16 cellular contexts compared by ENCODE assay signal in the genomic region with DNA sequence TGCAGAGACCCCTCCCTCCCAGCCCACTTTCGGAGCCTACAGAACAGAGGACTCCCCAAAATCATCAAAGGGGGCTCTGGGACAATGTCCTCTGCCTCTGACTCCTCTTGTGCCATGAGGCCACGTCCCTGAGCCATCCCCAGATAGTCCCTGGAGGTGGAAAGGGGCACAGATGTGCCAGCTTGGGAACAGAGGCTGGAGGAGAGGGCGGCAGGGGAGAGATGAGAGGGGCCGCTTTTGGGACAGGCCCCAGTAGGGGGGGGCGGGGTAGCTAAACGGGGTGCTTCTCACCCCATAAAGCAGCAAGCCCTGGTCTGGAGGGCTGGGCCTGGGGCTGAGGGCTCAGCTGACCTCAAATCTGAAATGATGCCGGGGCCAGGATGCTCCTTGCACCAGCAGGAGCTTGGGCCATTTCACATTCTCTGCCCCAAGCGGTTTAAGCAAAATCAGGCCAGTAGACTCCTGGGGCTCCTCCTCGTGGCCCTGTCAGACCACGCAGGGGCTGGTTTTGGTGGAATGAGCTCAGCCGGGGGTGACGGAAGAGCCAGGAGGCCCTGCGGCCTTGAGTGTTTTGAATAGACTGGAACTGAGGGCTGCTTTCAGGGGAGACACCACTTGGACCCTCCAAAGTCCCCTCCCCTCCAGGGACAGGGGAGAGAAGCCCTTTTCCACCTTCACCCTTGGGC. TPM values are rescaled to one million over a fixed set of nuclear protein-coding genes. Genes with fewer than 3 reads are reported as not detected.
A peak's percentile ranks its signal among the peaks of the same experiment; 100 is the strongest.
DNase-seq lines count a peak whose midpoint lies in the region; ATAC-seq and TF ChIP-seq lines count a peak whose summit lies in the region.
"Had no signal": no experiment of that assay in that cellular context is flagged by ENCODE, and none has a peak within 500 bp of the region (broad histone marks: within the 10 kb centered on the region; RNA-seq: fewer than 3 reads in every experiment).

No MANE protein-coding gene starts in this region.

- peaks cover 5% of the 10 kb centered on the region; the same call in 1 of the 3 replicates for H3K36me3 Mint-ChIP-seq in GM23338 (ENCODE audit: low read depth)

- no peaks in the 10 kb centered on the region for H3K79me2 ChIP-seq in GM23338 (replicated peaks; ENCODE audit: insufficient read depth)
- H3K79me2 ChIP-seq: parathyroid adenoma had no signal

- peaks cover 71% of the 10 kb centered on the region for H3K27me3 Mint-ChIP-seq in GM23338 (ENCODE audit: insufficient read depth, low read depth, poor library complexity)

- H3K9me3 Mint-ChIP-seq in GM23338: peaks cover 26% of the 10 kb centered on the region
- H3K9me3 Mint-ChIP-seq: activated CD4-positive, alpha-beta T cell treated with anti-CD3 and anti-CD28 coated beads, Interleukin-2, amount 10 ng/mL, durations not matched to agents 24 days and 14 days had no signal

- ATAC-seq in GM23338: peak; percentile 33
- ATAC-seq in GM21723 (IDR thresholded peaks at IDR 0.05; ENCODE audit: unreplicated experiment): no peak
- ATAC-seq: lower lobe of right lung had no signal

- peaks cover 14% of the 10 kb centered on the region for H3K4me1 ChIP-seq in GM23338 (ENCODE audit: insufficient read depth)
- H3K4me1 ChIP-seq: lower lobe of right lung, parathyroid adenoma had no signal

- H3K36me3 ChIP-seq in GM23338 (ENCODE audit: insufficient read depth): no peaks in the 10 kb centered on the region
- H3K36me3 ChIP-seq: lower lobe of right lung, MG63, suprapubic skin had no signal

- no peak overlapping the region for H3K4me3 ChIP-seq in GM23338
- no peak overlapping the region for H3K4me3 ChIP-seq in foreskin fibroblast (ENCODE audit: low read depth in 1 of 2, low read length in 2 of 2)
- H3K4me3 ChIP-seq: lower lobe of right lung, MG63, suprapubic skin had no signal

- DNase-seq in AG09319 (ENCODE audit: extremely low read depth, low read depth): no peak
- DNase-seq in GM23338 (ENCODE audit: low spot score): no peak
- peak; percentile 28 for DNase-seq in T1000 (lab: John Stamatoyannopoulos, UW)
- DNase-seq in foreskin fibroblast: peak; percentile 37 to 59
- DNase-seq in NCI-H2171 (lab: John Stamatoyannopoulos, UW): no peak
- DNase-seq in NCI-H774 (lab: John Stamatoyannopoulos, UW): no peak
- no peak for DNase-seq in activated CD4-positive, alpha-beta T cell treated with anti-CD3 and anti-CD28 coated beads for 1 hour
- DNase-seq: activated CD4-positive, alpha-beta T cell treated with anti-CD3 and anti-CD28 coated beads, Interleukin-2, amount 10 ng/mL, durations not matched to agents 24 days and 14 days; activated gamma-delta T cell treated with Interleukin-2 at 50 U/mL for 16 hours; glutamatergic neuron; lower lobe of right lung; MG63 had no signal

- TF ChIP-seq CTCF in AG09319 (IDR thresholded peaks at IDR 0.05; ENCODE audit: low read depth, low read length): peak; percentile 13; the same call in 1 of the 2 replicates
- no peak for TF ChIP-seq CTCF in GM23338 (conservative IDR thresholded peaks at IDR 0.05; ENCODE audit: low read depth in 2 of 2)
- peak; percentile 10 for TF ChIP-seq CTCF in foreskin fibroblast (IDR thresholded peaks at IDR 0.05; ENCODE audit: low read depth, low read length)

- H2AFZ ChIP-seq in GM23338: no peak overlapping the region
- H2AFZ ChIP-seq: parathyroid adenoma had no signal

- no peak overlapping the region for H3K27ac ChIP-seq in GM23338 (ENCODE audit: low read depth)
- H3K27ac ChIP-seq: lower lobe of right lung, parathyroid adenoma, suprapubic skin had no signal

- H3K9me2 ChIP-seq in GM23338 (ENCODE audit: insufficient read depth): no peaks in the 10 kb centered on the region

- peaks cover 15% of the 10 kb centered on the region for H3K4me1 Mint-ChIP-seq in GM23338
- H3K4me1 Mint-ChIP-seq: activated CD4-positive, alpha-beta T cell treated with anti-CD3 and anti-CD28 coated beads, Interleukin-2, amount 10 ng/mL, durations not matched to agents 24 days and 14 days; CD14-positive monocyte had no signal

- no peaks in the 10 kb centered on the region; the same call in 1 of the 2 replicates for H4K20me1 ChIP-seq in GM23338 (replicated peaks; ENCODE audit: insufficient read depth)

- H3F3A ChIP-seq in GM23338 (replicated peaks; ENCODE audit: low read depth): peaks cover 10% of the 10 kb centered on the region

- no peak overlapping the region for H3K4me2 ChIP-seq in GM23338

- no peak overlapping the region for H3K27ac Mint-ChIP-seq in GM23338
- H3K27ac Mint-ChIP-seq: activated CD4-positive, alpha-beta T cell treated with anti-CD3 and anti-CD28 coated beads, Interleukin-2, amount 10 ng/mL, durations not matched to agents 24 days and 14 days; CD14-positive monocyte had no signal

- H3K4me3 Mint-ChIP-seq in GM23338: no peak overlapping the region
- H3K4me3 Mint-ChIP-seq: activated CD4-positive, alpha-beta T cell treated with anti-CD3 and anti-CD28 coated beads, Interleukin-2, amount 10 ng/mL, durations not matched to agents 24 days and 14 days had no signal

- H3K27me3 ChIP-seq in GM23338 (ENCODE audit: insufficient read depth): peaks cover 76% of the 10 kb centered on the region

TF ChIP-seq in GM23338, 12 proteins besides CTCF, POLR2A, EP300 and RAD21 (continues in another document):
- no peak for TF ChIP-seq POLR2AphosphoS5 (IDR thresholded peaks at IDR 0.05; ENCODE audit: low read depth)
- TF ChIP-seq JUNB (IDR thresholded peaks at IDR 0.05; ENCODE audit: unreplicated experiment): no peak
- TF ChIP-seq, protein P1, sequence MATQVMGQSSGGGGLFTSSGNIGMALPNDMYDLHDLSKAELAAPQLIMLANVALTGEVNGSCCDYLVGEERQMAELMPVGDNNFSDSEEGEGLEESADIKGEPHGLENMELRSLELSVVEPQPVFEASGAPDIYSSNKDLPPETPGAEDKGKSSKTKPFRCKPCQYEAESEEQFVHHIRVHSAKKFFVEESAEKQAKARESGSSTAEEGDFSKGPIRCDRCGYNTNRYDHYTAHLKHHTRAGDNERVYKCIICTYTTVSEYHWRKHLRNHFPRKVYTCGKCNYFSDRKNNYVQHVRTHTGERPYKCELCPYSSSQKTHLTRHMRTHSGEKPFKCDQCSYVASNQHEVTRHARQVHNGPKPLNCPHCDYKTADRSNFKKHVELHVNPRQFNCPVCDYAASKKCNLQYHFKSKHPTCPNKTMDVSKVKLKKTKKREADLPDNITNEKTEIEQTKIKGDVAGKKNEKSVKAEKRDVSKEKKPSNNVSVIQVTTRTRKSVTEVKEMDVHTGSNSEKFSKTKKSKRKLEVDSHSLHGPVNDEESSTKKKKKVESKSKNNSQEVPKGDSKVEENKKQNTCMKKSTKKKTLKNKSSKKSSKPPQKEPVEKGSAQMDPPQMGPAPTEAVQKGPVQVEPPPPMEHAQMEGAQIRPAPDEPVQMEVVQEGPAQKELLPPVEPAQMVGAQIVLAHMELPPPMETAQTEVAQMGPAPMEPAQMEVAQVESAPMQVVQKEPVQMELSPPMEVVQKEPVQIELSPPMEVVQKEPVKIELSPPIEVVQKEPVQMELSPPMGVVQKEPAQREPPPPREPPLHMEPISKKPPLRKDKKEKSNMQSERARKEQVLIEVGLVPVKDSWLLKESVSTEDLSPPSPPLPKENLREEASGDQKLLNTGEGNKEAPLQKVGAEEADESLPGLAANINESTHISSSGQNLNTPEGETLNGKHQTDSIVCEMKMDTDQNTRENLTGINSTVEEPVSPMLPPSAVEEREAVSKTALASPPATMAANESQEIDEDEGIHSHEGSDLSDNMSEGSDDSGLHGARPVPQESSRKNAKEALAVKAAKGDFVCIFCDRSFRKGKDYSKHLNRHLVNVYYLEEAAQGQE (IDR thresholded peaks at IDR 0.05; ENCODE audit: unreplicated experiment): no peak
- no peak for TF ChIP-seq EZH2 (IDR thresholded peaks at IDR 0.05; ENCODE audit: low read depth, unreplicated experiment)
- TF ChIP-seq NANOG (IDR thresholded peaks at IDR 0.05; ENCODE audit: borderline replicate concordance): no peak
- TF ChIP-seq EZH2phosphoT487 (IDR thresholded peaks at IDR 0.05; ENCODE audit: unreplicated experiment): no peak
- no peak for TF ChIP-seq CREB1 (CRISPR knock-in tag; IDR thresholded peaks at IDR 0.05; ENCODE audit: low read depth)

RNA-seq across cellular contexts. Expression of a gene that starts 27.1 kb away (rescaled TPM):
- total RNA-seq in GM23338 (2014; rRNA removed; shearing (Covaris generic)): not detected in 2 replicates
- polyA plus RNA-seq in GM23338 (2016; fragmentation: Nextera tagmentation; extraction: Ambion mirVana): not detected in 2 replicates
- total RNA-seq: activated CD4-positive, alpha-beta T cell treated with anti-CD3 and anti-CD28 coated beads, Interleukin-2, amount 10 ng/mL, durations not matched to agents 24 days and 14 days; lower lobe of right lung; suprapubic skin had no signal
- polyA plus RNA-seq: CD14-positive monocyte had no signal

RNA-seq across cellular contexts. Expression of a gene that starts 31.7 kb away (rescaled TPM):
- total RNA-seq in GM23338 (2014; rRNA removed; shearing (Covaris generic)): 2.8 and 6.0 TPM in 2 replicates
- 1.7 and 2.1 TPM in 2 replicates for polyA plus RNA-seq in GM23338 (2016; fragmentation: Nextera tagmentation; extraction: Ambion mirVana)

Comparison
In these comparisons a context has a peak if more than half of its experiments do, and no peak if none do; other contexts are left out.
1. DNase-seq: peak in T1000 (single experiment) and foreskin fibroblast (2 of 2); none in AG09319 (single experiment), GM23338 (single experiment), NCI-H2171 (single experiment), NCI-H774 (single experiment) and activated CD4-positive, alpha-beta T cell treated with anti-CD3 and anti-CD28 coated beads for 1 hour (single experiment).
2. CTCF ChIP-seq: peak in AG09319 (single experiment) and foreskin fibroblast (single experiment); none in GM23338 (0 of 2).